ENCODE assay signal across 19 cellular contexts in genomic region chr9:134031783-134032182, GRCh38. TPM values are rescaled to one million over a fixed set of nuclear protein-coding genes. Genes with fewer than 3 reads are reported as not detected.
DNase-seq lines count a peak whose midpoint lies in the region; ATAC-seq, FAIRE-seq and TF ChIP-seq lines count a peak whose summit lies in the region.
"Had no signal": no experiment of that assay in that cellular context is flagged by ENCODE, and none has a peak within 500 bp of the region (broad histone marks: within the 10 kb centered on the region; RNA-seq: fewer than 3 reads in every experiment).

No MANE protein-coding gene starts in this region.

- H3K27me3 ChIP-seq in A673 (replicated peaks; ENCODE audit: insufficient read depth, low read depth, low read length, poor library complexity) (no peaks in the 10 kb centered on the region), GM23338 (ENCODE audit: insufficient read depth) (no peaks in the 10 kb centered on the region), GM12878 (replicated peaks in 1 of 2; ENCODE audit: control insufficient read depth in 2 of 2, insufficient read depth in 2 of 2, low read length in 1 of 2) (no peaks in the 10 kb centered on the region), neuronal stem cell (ENCODE audit: control insufficient read depth in 3 of 3, insufficient read depth in 3 of 3, low read depth in 1 of 3, low read length in 3 of 3) (no peaks in the 10 kb centered on the region), PC-9 (ENCODE audit: insufficient read depth, low read depth) (no peaks in the 10 kb centered on the region)
- H3K27me3 ChIP-seq: BLaER1, SJSA1 had no signal

- H4K8ac ChIP-seq in neuronal stem cell (ENCODE audit: low read depth, low read length): no peak overlapping the region

- no peak overlapping the region for H2BK12ac ChIP-seq in neuronal stem cell (ENCODE audit: low read length)

- intact Hi-C loops in A673 (cut with micrococcal nuclease; ENCODE audit: unreplicated experiment) (no loop called here), GM12878 (cut with micrococcal nuclease; ENCODE audit: unreplicated experiment) (no loop called here), PC-9 (cut with micrococcal nuclease; ENCODE audit: unreplicated experiment) (no loop called here)

- H3K4me1 ChIP-seq in A673 (ENCODE audit: insufficient read depth, low read length, poor library complexity, severe bottlenecking) (no peaks in the 10 kb centered on the region), GM23338 (ENCODE audit: insufficient read depth) (peaks cover 1% of the 10 kb centered on the region; the same call in 1 of the 2 replicates), GM12878 (ENCODE audit: control insufficient read depth, insufficient read depth, low read length) (no peaks in the 10 kb centered on the region; the same call in 1 of the 2 replicates), neuronal stem cell (ENCODE audit: control insufficient read depth in 2 of 2, insufficient read depth in 1 of 2, low read depth in 1 of 2, low read length in 2 of 2) (no peaks in the 10 kb centered on the region), PC-9 (replicated peaks; ENCODE audit: insufficient read depth) (no peaks in the 10 kb centered on the region)
- H3K4me1 ChIP-seq: A549, SJSA1 had no signal

- H3K9me3 ChIP-seq in A673 (ENCODE audit: low read depth, low read length, poor library complexity, severe bottlenecking) (no peaks in the 10 kb centered on the region), GM12878 (replicated peaks; ENCODE audit: control insufficient read depth, insufficient read depth, low read length) (no peaks in the 10 kb centered on the region), neuronal stem cell (replicated peaks in 1 of 2; ENCODE audit: control insufficient read depth in 2 of 2, insufficient read depth in 1 of 2, low read depth in 1 of 2, low read length in 2 of 2) (no peaks in the 10 kb centered on the region), PC-9 (ENCODE audit: insufficient read depth, low read depth) (no peaks in the 10 kb centered on the region)
- H3K9me3 ChIP-seq: A549, BLaER1, SJSA1 had no signal

- peaks cover under 1% of the 10 kb centered on the region; the same call in 1 of the 2 replicates for H4K20me1 ChIP-seq in GM23338 (replicated peaks; ENCODE audit: insufficient read depth)
- H4K20me1 ChIP-seq in GM12878 (ENCODE audit: control insufficient read depth, insufficient read depth): no peaks in the 10 kb centered on the region
- no peaks in the 10 kb centered on the region for H4K20me1 ChIP-seq in PC-9 (ENCODE audit: insufficient read depth)

- TF ChIP-seq CTCF in A673 (conservative IDR thresholded peaks at IDR 0.05; ENCODE audit: low read depth, low read length) (no peak), GM23338 (conservative IDR thresholded peaks at IDR 0.05; ENCODE audit: low read depth in 2 of 2) (no peak), GM12878 (IDR thresholded peaks at IDR 0.05 in 2 of 3, conservative IDR thresholded peaks at IDR 0.05 in 1 of 3; ENCODE audit: control insufficient read depth in 2 of 3, extremely low read depth in 1 of 3, insufficient read depth in 1 of 3, low read depth in 3 of 3, low read length in 3 of 3) (no peak), PC-9 (conservative IDR thresholded peaks at IDR 0.05) (no peak)

- no peak for TF ChIP-seq RAD21 in GM12878 (IDR thresholded peaks at IDR 0.05; ENCODE audit: insufficient read depth, low read depth, low read length)

- RAD21 ChIA-PET in GM12878 (lab: Charles Lee; ENCODE audit: unreplicated experiment): no interaction called here

- no peaks in the 10 kb centered on the region; the same call in 2 of the 3 replicates for H3K9me3 Mint-ChIP-seq in GM23338
- H3K9me3 Mint-ChIP-seq: CD8-positive, alpha-beta T cell had no signal

- peaks cover 5% of the 10 kb centered on the region for H3K79me1 ChIP-seq in neuronal stem cell (ENCODE audit: low read depth, low read length)

- H3K9me2 ChIP-seq in GM23338 (ENCODE audit: insufficient read depth) (no peaks in the 10 kb centered on the region), PC-9 (ENCODE audit: insufficient read depth) (no peaks in the 10 kb centered on the region)

- H3K23ac ChIP-seq in neuronal stem cell (ENCODE audit: low read depth, low read length, poor library complexity): peak overlapping the region; percentile 82

- no peaks in the 10 kb centered on the region for H3K79me2 ChIP-seq in GM23338 (replicated peaks; ENCODE audit: insufficient read depth)
- H3K79me2 ChIP-seq in GM12878 (ENCODE audit: control insufficient read depth, insufficient read depth, low read length): no peaks in the 10 kb centered on the region
- H3K79me2 ChIP-seq in PC-9 (ENCODE audit: low read depth): no peaks in the 10 kb centered on the region

- ATAC-seq in GM23338: no peak
- no peak for ATAC-seq in GM12878
- ATAC-seq in HG02938 (IDR thresholded peaks at IDR 0.05; ENCODE audit: unreplicated experiment): no peak
- ATAC-seq: A549; CD8-positive, alpha-beta T cell had no signal

- H3F3A ChIP-seq in GM23338 (replicated peaks; ENCODE audit: low read depth): 0 out of 2 replicates have a peak, but pooled peaks cover 5% of the 10 kb centered on the region
- peaks cover 9% of the 10 kb centered on the region; the same call in 1 of the 2 replicates for H3F3A ChIP-seq in PC-9 (ENCODE audit: insufficient read depth, low read depth)

- SMC1A ChIA-PET in GM12878 (lab: Charles Lee; ENCODE audit: uncharacterized antibody, unreplicated experiment): no interaction called here

- H3K36me3 ChIP-seq in A673 (ENCODE audit: insufficient read depth, low read length, poor library complexity, severe bottlenecking) (peaks cover 62% of the 10 kb centered on the region), GM23338 (ENCODE audit: insufficient read depth) (peaks cover 31% of the 10 kb centered on the region; the same call in 1 of the 2 replicates), GM12878 (ENCODE audit: control insufficient read depth in 2 of 2, insufficient read depth in 2 of 2, low read length in 1 of 2) (peaks cover 0 to 17% of the 10 kb centered on the region in 2 experiments; a peak in 3 of 4 replicates), neuronal stem cell (replicated peaks in 1 of 2; ENCODE audit: control insufficient read depth in 2 of 2, insufficient read depth in 2 of 2, low read length in 2 of 2) (peaks cover 59 to 98% of the 10 kb centered on the region in 2 donors), PC-9 (ENCODE audit: low read depth) (peaks cover 7% of the 10 kb centered on the region; the same call in 1 of the 2 replicates)

- FAIRE-seq in GM12878 (lab: Jason Lieb, UNC): no peak
- FAIRE-seq: A549, D721Med had no signal

- POLR2A ChIA-PET in A673 (lab: Charles Lee; ENCODE audit: low non-redundant PET) (no interaction called here), GM12878 (lab: Charles Lee) (no interaction called here), PC-9 (lab: Charles Lee; ENCODE audit: unreplicated experiment) (no interaction called here)

- H3K36me3 Mint-ChIP-seq in GM23338 (ENCODE audit: low read depth): peaks cover 50% of the 10 kb centered on the region

- H3K18ac ChIP-seq in neuronal stem cell (ENCODE audit: low read length): no peak overlapping the region

- H2AFZ ChIP-seq in GM23338 (no peak overlapping the region), GM12878 (ENCODE audit: control insufficient read depth, low read depth, low read length) (no peak overlapping the region), neuronal stem cell (ENCODE audit: low read length) (no peak overlapping the region), PC-9 (no peak overlapping the region)

- H2AK5ac ChIP-seq in neuronal stem cell (ENCODE audit: low read depth, low read length): no peak overlapping the region

- H3K27ac Mint-ChIP-seq in GM23338: no peak overlapping the region
- H3K27ac Mint-ChIP-seq: CD8-positive, alpha-beta T cell had no signal

- H2BK15ac ChIP-seq in neuronal stem cell (ENCODE audit: low read length): no peak overlapping the region

- H3K9ac ChIP-seq in GM12878 (ENCODE audit: control insufficient read depth, insufficient read depth, low read length) (no peak overlapping the region), neuronal stem cell (ENCODE audit: low read depth, low read length, poor library complexity) (no peak overlapping the region)
- H3K9ac ChIP-seq: BLaER1 had no signal

- no peak overlapping the region for H3K4me3 ChIP-seq in A673 (ENCODE audit: low read depth, low read length, poor library complexity, severe bottlenecking)
- no peak overlapping the region for H3K4me3 ChIP-seq in GM23338
- no peak overlapping the region for H3K4me3 ChIP-seq in GM12878
- H3K4me3 ChIP-seq in neuronal stem cell (ENCODE audit: low read length in 2 of 2): no peak overlapping the region
- no peak overlapping the region for H3K4me3 ChIP-seq in PC-9
- H3K4me3 ChIP-seq: A549, BLaER1, SJSA1 had no signal

- no peak overlapping the region for H3K14ac ChIP-seq in neuronal stem cell (ENCODE audit: low read length)

- WGBS in GM12878 (ENCODE audit: insufficient coverage, insufficient replicate concordance, low lambda C conversion rate, missing lambda C conversion rate): 96% methylated on average over 14 of the region's 14 CpGs
- WGBS in neuronal stem cell (ENCODE audit: extremely low coverage in 2 of 2, insufficient read length in 2 of 2, insufficient replicate concordance in 1 of 2), 2 donors: no CpG with 5 or more reads among the region's 14 CpGs

- CTCF ChIA-PET in A673 (lab: Charles Lee) (no interaction called here), GM12878 (lab: Yijun Ruan, JAX) (no interaction called here), PC-9 (lab: Charles Lee) (no interaction called here)

- H2BK120ac ChIP-seq in neuronal stem cell (ENCODE audit: low read depth, low read length): no peak overlapping the region

- DNase-seq in A673 (ENCODE audit: low spot score) (no peak), GM23338 (ENCODE audit: low spot score) (no peak), GM12878 (ENCODE audit: low read depth, low spot score) (no peak), neuronal stem cell (ENCODE audit: low spot score) (no peak), PC-9 (no peak)
- no peak for DNase-seq in effector CD4-positive, alpha-beta T cell
- DNase-seq: CD8-positive, alpha-beta T cell; HCEC 1CT; NCI-H1436; NCI-H1930; NCI-H226; NCI-H524; NCI-H82; OCI-M1 had no signal

- H3K4me1 Mint-ChIP-seq in GM23338: peaks cover 3% of the 10 kb centered on the region

- no peak overlapping the region for H3K4me2 ChIP-seq in GM23338
- no peak overlapping the region for H3K4me2 ChIP-seq in GM12878 (ENCODE audit: control insufficient read depth, insufficient read depth)
- no peak overlapping the region for H3K4me2 ChIP-seq in neuronal stem cell (ENCODE audit: insufficient read depth, low read length, poor library complexity, severe bottlenecking)
- no peak overlapping the region for H3K4me2 ChIP-seq in PC-9
- H3K4me2 ChIP-seq: A549, BLaER1 had no signal

- H4K91ac ChIP-seq in neuronal stem cell (ENCODE audit: low read depth, low read length, poor library complexity): no peak overlapping the region

- no peak overlapping the region for H3K4me3 Mint-ChIP-seq in GM23338
- H3K4me3 Mint-ChIP-seq: CD8-positive, alpha-beta T cell had no signal

- no peak for TF ChIP-seq EP300 in GM12878 (IDR thresholded peaks at IDR 0.05; ENCODE audit: borderline replicate concordance in 1 of 2, control insufficient read depth in 1 of 2, low read depth in 2 of 2, low read length in 2 of 2)

- no peak overlapping the region for H3K4ac ChIP-seq in neuronal stem cell (ENCODE audit: low read length)

- H2BK5ac ChIP-seq in neuronal stem cell (ENCODE audit: low read length): no peak overlapping the region

- in situ Hi-C loops in GM12878 (cut with MboI): no loop called here

- TF ChIP-seq POLR2A in GM12878 (IDR thresholded peaks at IDR 0.05; ENCODE audit: low read depth, low read length): no peak

- peaks cover 8% of the 10 kb centered on the region for H3K27me3 Mint-ChIP-seq in GM23338 (ENCODE audit: insufficient read depth, low read depth, poor library complexity)

- TSS peak; percentile 51 for BruUV-seq in A673 (replicated peaks; lab: Mats Ljungman, UMichigan)
- TSS peak; percentile 54 for BruUV-seq in GM12878 (replicated peaks; lab: Mats Ljungman, UMichigan)
- BruUV-seq in PC-9 (replicated peaks; lab: Mats Ljungman, UMichigan): no TSS peak

- H3K27ac ChIP-seq in A673 (ENCODE audit: low read depth, low read length, poor library complexity, severe bottlenecking) (no peak overlapping the region), GM23338 (ENCODE audit: low read depth) (no peak overlapping the region), GM12878 (ENCODE audit: control insufficient read depth, insufficient read depth) (no peak overlapping the region), neuronal stem cell (replicated peaks; ENCODE audit: low read length) (no peak overlapping the region), PC-9 (no peak overlapping the region)
- H3K27ac ChIP-seq: A549, BLaER1, SJSA1 had no signal

RNA-seq across cellular contexts. Expression of gene BRD3OS, which starts 6.5 kb away (rescaled TPM):
- total RNA-seq in A673 (2021) (13.5 and 22.2 TPM in 2 replicates), GM12878 (2014; rRNA removed) (11.5 and 12.4 TPM in 2 replicates), GM12878 (2014; rRNA removed; fragmentation: Illumina TruSeq; extraction: Trizol) (5.4 and 6.3 TPM in 2 replicates), GM12878 (2021) (12.8 and 13.6 TPM in 2 replicates), PC-9 (2021) (23.7 and 26.2 TPM in 2 replicates)
- 12.8 and 16.0 TPM in 2 replicates for total RNA-seq in GM23338 (2014; rRNA removed; shearing (Covaris generic))
- polyA plus RNA-seq in GM23338 (2016; fragmentation: Nextera tagmentation; extraction: Ambion mirVana) (9.2 and 10.9 TPM in 2 replicates), GM12878 (2011; rRNA removed) (5.6 and 7.0 TPM in 2 replicates), GM12878 (2014; fragmentation: Illumina TruSeq; extraction: Trizol) (7.6 and 10.0 TPM in 2 replicates), GM12878 (2014; fragmentation: Nextera tagmentation; extraction: Ambion mirVana) (1 to 10 TPM; 2.1 to 2.6 TPM), GM12878 (2014; rRNA removed) (12.7 and 12.9 TPM in 2 replicates), GM12878 (2016; fragmentation: Nextera tagmentation; extraction: Ambion mirVana) (10 to 100 TPM; 13.6 to 13.7 TPM)
- 7.5 and 7.6 TPM in 2 replicates for total RNA-seq in GM12878 (2013; cell fraction: nucleolus; rRNA removed)
- 4.9 TPM for polyA plus RNA-seq in GM12878 (2011; ENCODE audit: low read depth)
- 6.1 and 6.4 TPM in 2 replicates for polyA plus RNA-seq in GM12878 (2011; cell fraction: cytosol; rRNA removed)
- 5.9 and 7.8 TPM in 2 replicates for polyA plus RNA-seq in GM12878 (2011; cell fraction: nucleus; rRNA removed)
- 8.5 and 9.0 TPM in 2 replicates for polyA plus RNA-seq in GM12878 (2012)
- 2.2 and 6.0 TPM in 2 replicates for polyA minus RNA-seq in GM12878 (2011; rRNA and poly(A)+ RNA removed)
- 2.3 and 3.2 TPM in 2 replicates for polyA minus RNA-seq in GM12878 (2011; cell fraction: cytosol; rRNA and poly(A)+ RNA removed)
- 5.2 and 6.1 TPM in 2 replicates for polyA minus RNA-seq in GM12878 (2011; cell fraction: nucleus; rRNA and poly(A)+ RNA removed)
- polyA plus RNA-seq in neuronal stem cell (2013, experiment 1 of 2): 33.0 TPM
- polyA plus RNA-seq in neuronal stem cell (2013, experiment 2 of 2): 33.5 TPM

RNA-seq across cellular contexts. Expression of gene BRD3, which starts 36.0 kb away (rescaled TPM):
- total RNA-seq in A673 (2021) (61.6 and 72.7 TPM in 2 replicates), GM12878 (2014; rRNA removed) (4.0 and 4.6 TPM in 2 replicates), GM12878 (2014; rRNA removed; fragmentation: Illumina TruSeq; extraction: Trizol) (1.8 and 2.0 TPM in 2 replicates), GM12878 (2021) (20.8 and 26.3 TPM in 2 replicates), PC-9 (2021) (47.3 and 64.0 TPM in 2 replicates)
- total RNA-seq in GM23338 (2014; rRNA removed; shearing (Covaris generic)): 40.7 and 46.0 TPM in 2 replicates
- polyA plus RNA-seq in GM23338 (2016; fragmentation: Nextera tagmentation; extraction: Ambion mirVana) (87.1 and 88.0 TPM in 2 replicates), GM12878 (2011; rRNA removed) (2.5 and 3.2 TPM in 2 replicates), GM12878 (2014; fragmentation: Illumina TruSeq; extraction: Trizol) (4.1 and 5.1 TPM in 2 replicates), GM12878 (2014; fragmentation: Nextera tagmentation; extraction: Ambion mirVana) (1 to 10 TPM in 1 of 2 experiments, under 1 TPM in 1; 0.53 to 1.1 TPM), GM12878 (2014; rRNA removed) (8.6 and 9.5 TPM in 2 replicates), GM12878 (2016; fragmentation: Nextera tagmentation; extraction: Ambion mirVana) (10 to 100 TPM; 17.2 to 19.0 TPM)
- total RNA-seq in GM12878 (2013; cell fraction: nucleolus; rRNA removed): 11.8 and 13.2 TPM in 2 replicates
- 2.5 TPM for polyA plus RNA-seq in GM12878 (2011; ENCODE audit: low read depth)
- 3.0 and 3.5 TPM in 2 replicates for polyA plus RNA-seq in GM12878 (2011; cell fraction: cytosol; rRNA removed)
- polyA plus RNA-seq in GM12878 (2011; cell fraction: nucleus; rRNA removed): 13.2 and 14.5 TPM in 2 replicates
- polyA plus RNA-seq in GM12878 (2012): 6.4 and 6.8 TPM in 2 replicates
- polyA minus RNA-seq in GM12878 (2011; rRNA and poly(A)+ RNA removed): 3.1 and 6.9 TPM in 2 replicates
- 4.4 and 15.3 TPM in 2 replicates for polyA minus RNA-seq in GM12878 (2011; cell fraction: cytosol; rRNA and poly(A)+ RNA removed)
- 6.2 and 10.4 TPM in 2 replicates for polyA minus RNA-seq in GM12878 (2011; cell fraction: nucleus; rRNA and poly(A)+ RNA removed)
- 47.9 TPM for polyA plus RNA-seq in neuronal stem cell (2013, experiment 1 of 2)
- 50.2 TPM for polyA plus RNA-seq in neuronal stem cell (2013, experiment 2 of 2)

RNA-seq across cellular contexts. Expression of gene VAV2, which starts 39.7 kb away (rescaled TPM):
- total RNA-seq in A673 (2021) (16.4 and 18.0 TPM in 2 replicates), GM12878 (2014; rRNA removed) (15.4 and 17.3 TPM in 2 replicates), GM12878 (2014; rRNA removed; fragmentation: Illumina TruSeq; extraction: Trizol) (17.8 and 18.1 TPM in 2 replicates), GM12878 (2021) (36.0 and 43.9 TPM in 2 replicates), PC-9 (2021) (36.0 and 36.5 TPM in 2 replicates)
- 24.3 and 28.9 TPM in 2 replicates for total RNA-seq in GM23338 (2014; rRNA removed; shearing (Covaris generic))
- polyA plus RNA-seq in GM23338 (2016; fragmentation: Nextera tagmentation; extraction: Ambion mirVana) (7.2 and 8.1 TPM in 2 replicates), GM12878 (2011; rRNA removed) (9.7 and 13.3 TPM in 2 replicates), GM12878 (2014; fragmentation: Illumina TruSeq; extraction: Trizol) (16.1 and 23.6 TPM in 2 replicates), GM12878 (2014; fragmentation: Nextera tagmentation; extraction: Ambion mirVana) (under 1 TPM; 0.13 to 0.53 TPM), GM12878 (2014; rRNA removed) (26.7 and 30.9 TPM in 2 replicates), GM12878 (2016; fragmentation: Nextera tagmentation; extraction: Ambion mirVana) (10 to 100 TPM; 13.5 to 16.6 TPM)
- 39.5 and 41.0 TPM in 2 replicates for total RNA-seq in GM12878 (2013; cell fraction: nucleolus; rRNA removed)
- polyA plus RNA-seq in GM12878 (2011; ENCODE audit: low read depth): 11.0 TPM
- 16.2 and 18.8 TPM in 2 replicates for polyA plus RNA-seq in GM12878 (2011; cell fraction: cytosol; rRNA removed)
- polyA plus RNA-seq in GM12878 (2011; cell fraction: nucleus; rRNA removed): 37.5 and 42.0 TPM in 2 replicates
- polyA plus RNA-seq in GM12878 (2012): 24.7 and 27.4 TPM in 2 replicates
- polyA minus RNA-seq in GM12878 (2011; rRNA and poly(A)+ RNA removed): 21.4 and 32.6 TPM in 2 replicates
- polyA minus RNA-seq in GM12878 (2011; cell fraction: cytosol; rRNA and poly(A)+ RNA removed): 12.7 and 13.9 TPM in 2 replicates
- 11.4 and 17.0 TPM in 2 replicates for polyA minus RNA-seq in GM12878 (2011; cell fraction: nucleus; rRNA and poly(A)+ RNA removed)
- polyA plus RNA-seq in neuronal stem cell (2013, experiment 1 of 2): 18.5 TPM
- polyA plus RNA-seq in neuronal stem cell (2013, experiment 2 of 2): 18.8 TPM
